ENCODE assay signal across 9 cellular contexts in genomic region chr12:15701212-15701611, GRCh38.
DNase-seq lines count a peak whose midpoint lies in the region; ATAC-seq lines count a peak whose summit lies in the region.
"Had no signal": no experiment of that assay in that cellular context is flagged by ENCODE, and none has a peak within 500 bp of the region (broad histone marks: within the 10 kb centered on the region; RNA-seq: fewer than 3 reads in every experiment).

No MANE protein-coding gene starts in this region.

- ATAC-seq in GM19351 (IDR thresholded peaks at IDR 0.05; ENCODE audit: unreplicated experiment) (peak; percentile 40), HG03565 (IDR thresholded peaks at IDR 0.05; ENCODE audit: unreplicated experiment) (peak; percentile 36), sciatic nerve (peak; percentile 30), HG02973 (IDR thresholded peaks at IDR 0.05; ENCODE audit: unreplicated experiment) (no peak)

- no peak for DNase-seq in caudate nucleus (lab: John Stamatoyannopoulos, UW)
- no peak for DNase-seq in sciatic nerve (ENCODE audit: low spot score)
- DNase-seq in inferior parietal cortex (ENCODE audit: extremely low spot score): no peak
- DNase-seq in NCI-H2029 (lab: John Stamatoyannopoulos, UW): no peak
- DNase-seq in AG08395 (ENCODE audit: low spot score): no peak

- intact Hi-C loops in sciatic nerve (cut with DNase I): no loop called here

- peak overlapping the region; percentile 63 for H3K27ac ChIP-seq in caudate nucleus (ENCODE audit: low read depth, low read length)
- H3K27ac ChIP-seq: neutrophil had no signal
